ENCODE assay signal across 1 cellular context in the genomic region with DNA sequence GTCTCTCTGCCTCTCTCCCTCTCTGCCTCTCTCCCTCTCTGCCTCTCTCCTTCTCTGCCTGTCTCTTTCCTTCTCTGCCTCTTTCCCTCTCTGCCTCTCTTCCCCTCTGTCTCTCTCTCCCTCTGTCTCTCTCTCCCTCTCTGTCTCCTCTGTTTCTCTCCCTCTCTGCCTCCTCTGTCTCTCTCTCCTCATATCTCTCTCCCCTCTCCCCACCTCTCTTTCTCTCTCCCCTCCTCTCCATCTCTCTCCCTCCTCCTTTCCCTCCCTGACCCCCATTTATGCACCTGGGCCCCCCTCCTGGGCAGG.
TF ChIP-seq lines count a peak whose summit lies in the region.

No MANE protein-coding gene starts in this region.

TF ChIP-seq in GM12878, 131 proteins besides CTCF, POLR2A, EP300 and RAD21 (continued from another document):
- TF ChIP-seq, protein P1, sequence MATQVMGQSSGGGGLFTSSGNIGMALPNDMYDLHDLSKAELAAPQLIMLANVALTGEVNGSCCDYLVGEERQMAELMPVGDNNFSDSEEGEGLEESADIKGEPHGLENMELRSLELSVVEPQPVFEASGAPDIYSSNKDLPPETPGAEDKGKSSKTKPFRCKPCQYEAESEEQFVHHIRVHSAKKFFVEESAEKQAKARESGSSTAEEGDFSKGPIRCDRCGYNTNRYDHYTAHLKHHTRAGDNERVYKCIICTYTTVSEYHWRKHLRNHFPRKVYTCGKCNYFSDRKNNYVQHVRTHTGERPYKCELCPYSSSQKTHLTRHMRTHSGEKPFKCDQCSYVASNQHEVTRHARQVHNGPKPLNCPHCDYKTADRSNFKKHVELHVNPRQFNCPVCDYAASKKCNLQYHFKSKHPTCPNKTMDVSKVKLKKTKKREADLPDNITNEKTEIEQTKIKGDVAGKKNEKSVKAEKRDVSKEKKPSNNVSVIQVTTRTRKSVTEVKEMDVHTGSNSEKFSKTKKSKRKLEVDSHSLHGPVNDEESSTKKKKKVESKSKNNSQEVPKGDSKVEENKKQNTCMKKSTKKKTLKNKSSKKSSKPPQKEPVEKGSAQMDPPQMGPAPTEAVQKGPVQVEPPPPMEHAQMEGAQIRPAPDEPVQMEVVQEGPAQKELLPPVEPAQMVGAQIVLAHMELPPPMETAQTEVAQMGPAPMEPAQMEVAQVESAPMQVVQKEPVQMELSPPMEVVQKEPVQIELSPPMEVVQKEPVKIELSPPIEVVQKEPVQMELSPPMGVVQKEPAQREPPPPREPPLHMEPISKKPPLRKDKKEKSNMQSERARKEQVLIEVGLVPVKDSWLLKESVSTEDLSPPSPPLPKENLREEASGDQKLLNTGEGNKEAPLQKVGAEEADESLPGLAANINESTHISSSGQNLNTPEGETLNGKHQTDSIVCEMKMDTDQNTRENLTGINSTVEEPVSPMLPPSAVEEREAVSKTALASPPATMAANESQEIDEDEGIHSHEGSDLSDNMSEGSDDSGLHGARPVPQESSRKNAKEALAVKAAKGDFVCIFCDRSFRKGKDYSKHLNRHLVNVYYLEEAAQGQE (IDR thresholded peaks at IDR 0.05; ENCODE audit: low read depth, low read length): no peak
- no peak for TF ChIP-seq TCF3 (IDR thresholded peaks at IDR 0.05; ENCODE audit: borderline replicate concordance, insufficient read depth, low read depth, low read length)
- TF ChIP-seq MTA2 (IDR thresholded peaks at IDR 0.05; ENCODE audit: low read depth): no peak
